Comparison of ENCODE assay signal across 18 cellular contexts in genomic region chr3:141763088-141763750, GRCh38. TPM values are rescaled to one million over a fixed set of nuclear protein-coding genes. Genes with fewer than 3 reads are reported as not detected.
"Had no signal": no experiment of that assay in that cellular context is flagged by ENCODE, and none has a peak within 500 bp of the region (broad histone marks: within the 10 kb centered on the region; RNA-seq: fewer than 3 reads in every experiment).

GRK7 (plus strand) TSS chr3:141763408; CDS start chr3:141778285, 14,877 bp downstream.

- H3K27ac ChIP-seq: breast epithelium, dorsolateral prefrontal cortex, esophagus squamous epithelium, foreskin keratinocyte, heart left ventricle, right atrium auricular region, thyroid gland had no signal

- H3K4me2 ChIP-seq: smooth muscle cell had no signal

- DNase-seq: activated CD4-positive, alpha-beta memory T cell treated with anti-CD3 and anti-CD28 coated beads, Interleukin-2, amount 10 ng/mL, durations not matched to agents 7 days and 5 days; activated CD4-positive, alpha-beta T cell treated with anti-CD3 and anti-CD28 coated beads for 1 hour; activated CD8-positive, alpha-beta memory T cell treated with anti-CD3 and anti-CD28 coated beads, Interleukin-2, amount 50 U/mL, for 4 hours; activated naive CD8-positive, alpha-beta T cell treated with anti-CD3 and anti-CD28 coated beads, Interleukin-2, amount 10 ng/mL, durations not matched to agents 7 days and 5 days; activated T-cell treated with anti-CD3 and anti-CD28 coated beads, Interleukin-2, amount 50 U/mL, for 72 hours; aorta; dorsolateral prefrontal cortex; esophagus squamous epithelium; foreskin keratinocyte; heart left ventricle; kidney; left ventricle myocardium superior; thyroid gland had no signal

- H3K27me3 ChIP-seq: breast epithelium, dorsolateral prefrontal cortex, esophagus squamous epithelium, heart left ventricle, right atrium auricular region, thyroid gland had no signal

- ATAC-seq: activated T-cell treated with anti-CD3 and anti-CD28 coated beads, Interleukin-2, amount 50 U/mL, for 72 hours; foreskin keratinocyte; heart left ventricle; left ventricle myocardium superior; stimulated activated effector memory CD8-positive, alpha-beta T cell treated with anti-CD3 and anti-CD28 coated beads, Interleukin-12 subunit alpha, Interleukin-12 subunit beta, amount 100 ng/mL, for 72 hours had no signal

- H3K4me3 ChIP-seq: breast epithelium, dorsolateral prefrontal cortex, esophagus squamous epithelium, heart left ventricle, right atrium auricular region, smooth muscle cell, thyroid gland had no signal

- H3K9me3 ChIP-seq: breast epithelium, esophagus squamous epithelium, heart left ventricle, right atrium auricular region, thyroid gland had no signal

- H3K4me1 ChIP-seq: breast epithelium, esophagus squamous epithelium, foreskin keratinocyte, heart left ventricle, right atrium auricular region, thyroid gland had no signal

- H3K36me3 ChIP-seq: breast epithelium, esophagus squamous epithelium, heart left ventricle, right atrium auricular region, thyroid gland had no signal

- FAIRE-seq: kidney, urothelium cell line had no signal

RNA-seq across cellular contexts. Expression of gene GRK7, which starts in this region (rescaled TPM):
- total RNA-seq: activated CD4-positive, alpha-beta memory T cell treated with anti-CD3 and anti-CD28 coated beads, Interleukin-2, amount 10 ng/mL, durations not matched to agents 7 days and 5 days; activated naive CD8-positive, alpha-beta T cell treated with anti-CD3 and anti-CD28 coated beads, Interleukin-2, amount 10 ng/mL, durations not matched to agents 7 days and 5 days; activated T-cell treated with anti-CD3 and anti-CD28 coated beads, Interleukin-2, amount 50 U/mL, for 72 hours; foreskin keratinocyte; kidney; left ventricle myocardium superior; smooth muscle cell; thyroid gland had no signal
- polyA plus RNA-seq: aorta, foreskin keratinocyte, smooth muscle cell had no signal
